ENCODE assay signal across 11 cellular contexts in genomic region chr19:31911577-31911976, GRCh38.
"Had no signal": no experiment of that assay in that cellular context is flagged by ENCODE, and none has a peak within 500 bp of the region (broad histone marks: within the 10 kb centered on the region; RNA-seq: fewer than 3 reads in every experiment).

No MANE protein-coding gene starts in this region.

- H3K4me1 ChIP-seq: HAP-1 had no signal

- H3K27ac ChIP-seq: GM23248 had no signal

- FAIRE-seq: H1, H54 had no signal

- H2AFZ ChIP-seq: GM23248, GM23338 had no signal

- H3K36me3 ChIP-seq: HAP-1 had no signal

- ATAC-seq: GM23338, HCT116 had no signal

- H3K9ac ChIP-seq: GM23248 had no signal

- H3K9me3 ChIP-seq: HAP-1 had no signal

- DNase-seq: GM23248, GOT3, H7, H9, HCEC 1CT, HFFc6 had no signal

- H3K4me2 ChIP-seq: GM23338 had no signal

- H3K4me3 ChIP-seq: GM23248, GM23338, HAP-1 had no signal
